28 cellular contexts compared by ENCODE assay signal in genomic region chr1:232709339-232709738, GRCh38.
DNase-seq lines count a peak whose midpoint lies in the region; ATAC-seq, FAIRE-seq and TF ChIP-seq lines count a peak whose summit lies in the region.
"Had no signal": no experiment of that assay in that cellular context is flagged by ENCODE, and none has a peak within 500 bp of the region (broad histone marks: within the 10 kb centered on the region; RNA-seq: fewer than 3 reads in every experiment).

No MANE protein-coding gene starts in this region.

- no TSS peak for BruUV-seq in MCF 10A (replicated peaks; lab: Mats Ljungman, UMichigan)

- H3K9me3 Mint-ChIP-seq in MCF 10A (ENCODE audit: unreplicated experiment), result peaks cover 15% of the 10 kb centered on the region

- ATAC-seq in HG02870 (IDR thresholded peaks at IDR 0.05; ENCODE audit: unreplicated experiment), result no peak
- ATAC-seq: HCT116, lower lobe of right lung, T-helper 17 cell, WTC11 had no signal

- H3K36me3 Mint-ChIP-seq in MCF 10A (ENCODE audit: insufficient read depth, unreplicated experiment), result no peaks in the 10 kb centered on the region
- H3K36me3 Mint-ChIP-seq: IgD-negative memory B cell, WTC11 had no signal

- TF ChIP-seq CTCF in MCF 10A (IDR thresholded peaks at IDR 0.05; ENCODE audit: unreplicated experiment) (no peak), breast epithelium (IDR thresholded peaks at IDR 0.05) (no peak)

- TF ChIP-seq POLR2A in breast epithelium (IDR thresholded peaks at IDR 0.05), result no peak

- no peak overlapping the region for H3K4me3 Mint-ChIP-seq in MCF 10A (ENCODE audit: unreplicated experiment)
- H3K4me3 Mint-ChIP-seq: IgD-negative memory B cell, T-helper 17 cell, WTC11 had no signal

- intact Hi-C loops in MCF 10A (cut with micrococcal nuclease) (loop anchor here (1.0 to 5.0 kb wide), 3 partner anchors 58 to 172 kb away; no protein-coding TSS in a partner anchor), breast epithelium (cut with DNase I; ENCODE audit: low total_unique reads) (no loop called here)

- POLR2A ChIA-PET in MCF 10A (lab: Yijun Ruan, JAX), result interaction anchor here (0.5 to 8.5 kb wide), 18 partner anchors 9 to 718 kb away, joined by 3 to 98 read pairs (median 4); partner anchors contain the start of genes NTPCR and SIPA1L2

- FAIRE-seq in urothelium cell line (lab: Jason Lieb, UNC) (no peak), HTR-8/SVneo (lab: Jason Lieb, UNC) (no peak)

- no peaks in the 10 kb centered on the region for H3K4me1 ChIP-seq in breast epithelium
- H3K4me1 ChIP-seq: right atrium auricular region had no signal

- H3K27ac Mint-ChIP-seq in MCF 10A (ENCODE audit: low read depth, unreplicated experiment), result peak overlapping the region; percentile 74
- H3K27ac Mint-ChIP-seq: IgD-negative memory B cell, T-helper 17 cell, WTC11 had no signal

- H3K9me3 ChIP-seq in breast epithelium, result peaks cover 0 to 6% of the 10 kb centered on the region in 2 donors
- H3K9me3 ChIP-seq: BE2C, esophagus squamous epithelium, lower lobe of right lung had no signal

- H3K4me3 ChIP-seq in breast epithelium, result no peak overlapping the region
- H3K4me3 ChIP-seq: esophagus squamous epithelium, lower lobe of right lung, PC-9, right atrium auricular region had no signal

- no peaks in the 10 kb centered on the region for H3K36me3 ChIP-seq in breast epithelium
- H3K36me3 ChIP-seq: BE2C, esophagus squamous epithelium, lower lobe of right lung, right atrium auricular region had no signal

- H3K27ac ChIP-seq in breast epithelium, result no peak overlapping the region
- H3K27ac ChIP-seq: 22Rv1, esophagus squamous epithelium, lower lobe of right lung, PC-9, right atrium auricular region had no signal

- no peaks in the 10 kb centered on the region for H3K27me3 Mint-ChIP-seq in MCF 10A (ENCODE audit: insufficient read depth, unreplicated experiment)
- H3K27me3 Mint-ChIP-seq: IgD-negative memory B cell had no signal

- CTCF ChIA-PET in MCF 10A (lab: Yijun Ruan, JAX), result interaction anchor here (0.6 to 3.2 kb wide), 11 partner anchors 13 to 244 kb away, joined by 3 to 12 read pairs (median 4); no protein-coding TSS in a partner anchor

- H3K27me3 ChIP-seq in breast epithelium, result no peaks in the 10 kb centered on the region
- H3K27me3 ChIP-seq: BE2C, esophagus squamous epithelium, right atrium auricular region had no signal

- DNase-seq in MCF 10A (ENCODE audit: unreplicated experiment), result peak; percentile 99
- DNase-seq in breast epithelium (ENCODE audit: low spot score in 2 of 2), result no peak
- DNase-seq in dermis blood vessel endothelial cell, result peak; percentile 73
- DNase-seq in kidney tubule cell (ENCODE audit: low spot score), result peak; percentile 64
- peak; percentile 25 for DNase-seq in urothelium cell line (ENCODE audit: low spot score)
- DNase-seq in HTR-8/SVneo (ENCODE audit: insufficient read length, low spot score), result no peak
- DNase-seq in NCI-H748 (lab: John Stamatoyannopoulos, UW; ENCODE audit: unreplicated experiment), result no peak
- DNase-seq: activated CD4-positive, alpha-beta T cell treated with anti-CD3 and anti-CD28 coated beads, Interleukin-2, amount 50 U/mL, for 48 hours; activated gamma-delta T cell treated with Interleukin-2 at 50 U/mL for 16 hours; BE2C; Calu3; central memory CD4-positive, alpha-beta T cell; effector CD4-positive, alpha-beta T cell; esophagus squamous epithelium; head of caudate nucleus; lower lobe of right lung; NCI-H146; NCI-H82; occipital lobe; PC-9; stimulated activated CD4-positive, alpha-beta T cell treated with anti-CD3 and anti-CD28 coated beads, Interleukin-15, amount 100 ng/mL, for 24 hours; T-helper 17 cell had no signal

- H3K4me1 Mint-ChIP-seq in MCF 10A (ENCODE audit: insufficient read depth, unreplicated experiment), result peaks cover 52% of the 10 kb centered on the region
- H3K4me1 Mint-ChIP-seq: T-helper 17 cell, WTC11 had no signal

Comparison
In these comparisons a context has a peak if more than half of its experiments do, and no peak if none do; other contexts are left out.
1. DNase-seq: peak in MCF 10A (single experiment), dermis blood vessel endothelial cell (single experiment), kidney tubule cell (single experiment) and urothelium cell line (single experiment); none in breast epithelium (0 of 2), HTR-8/SVneo (single experiment) and NCI-H748 (single experiment).